ENCODE assay signal across 1 cellular context in genomic region chr4:5370286-5370685, GRCh38.
TF ChIP-seq lines count a peak whose summit lies in the region.

No MANE protein-coding gene starts in this region.

TF ChIP-seq in IMR-90, 13 proteins besides CTCF, POLR2A, EP300 and RAD21 (continued from another document):
- TF ChIP-seq, protein P1, sequence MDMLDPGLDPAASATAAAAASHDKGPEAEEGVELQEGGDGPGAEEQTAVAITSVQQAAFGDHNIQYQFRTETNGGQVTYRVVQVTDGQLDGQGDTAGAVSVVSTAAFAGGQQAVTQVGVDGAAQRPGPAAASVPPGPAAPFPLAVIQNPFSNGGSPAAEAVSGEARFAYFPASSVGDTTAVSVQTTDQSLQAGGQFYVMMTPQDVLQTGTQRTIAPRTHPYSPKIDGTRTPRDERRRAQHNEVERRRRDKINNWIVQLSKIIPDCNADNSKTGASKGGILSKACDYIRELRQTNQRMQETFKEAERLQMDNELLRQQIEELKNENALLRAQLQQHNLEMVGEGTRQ (IDR thresholded peaks at IDR 0.05; ENCODE audit: low read depth, low read length): peak; percentile 37; the same call in 1 of the 2 replicates
- peak; percentile 26; the same call in 1 of the 2 replicates for TF ChIP-seq BHLHE40 (IDR thresholded peaks at IDR 0.05; ENCODE audit: low read depth, low read length)
